In genomic region chr9:138117836-138118235, GRCh38 we compare ENCODE assay signal across 24 cellular contexts.
"Had no signal": no experiment of that assay in that cellular context is flagged by ENCODE, and none has a peak within 500 bp of the region (broad histone marks: within the 10 kb centered on the region; RNA-seq: fewer than 3 reads in every experiment).

No MANE protein-coding gene starts in this region.

- H3K27me3 ChIP-seq: ovary, testis had no signal

- H3K36me3 Mint-ChIP-seq: naive thymus-derived CD8-positive, alpha-beta T cell; stimulated activated memory B cell treated with anti-CD40 and anti-IgM and Interleukin-4, amounts not matched to agents 10 μg/mL and 1 μg/mL and 100 μg/mL, for 72 hours; type B pancreatic cell had no signal

- H3K4me1 Mint-ChIP-seq: central memory CD8-positive, alpha-beta T cell; nephron progenitor cell; stimulated activated memory B cell treated with anti-CD40 and anti-IgM and Interleukin-4, amounts not matched to agents 10 μg/mL and 1 μg/mL and 100 μg/mL, for 72 hours had no signal

- H3K36me3 ChIP-seq: esophagus squamous epithelium, ovary, sigmoid colon, tibial artery had no signal

- H3K27ac ChIP-seq: coronary artery, esophagus squamous epithelium, ovary, psoas muscle, sigmoid colon, testis, tibial artery had no signal

- H3K9me3 Mint-ChIP-seq: central memory CD8-positive, alpha-beta T cell; naive thymus-derived CD8-positive, alpha-beta T cell; stimulated activated memory B cell treated with anti-CD40 and anti-IgM and Interleukin-4, amounts not matched to agents 10 μg/mL and 1 μg/mL and 100 μg/mL, for 72 hours; type B pancreatic cell had no signal

- H3K27ac Mint-ChIP-seq: naive thymus-derived CD8-positive, alpha-beta T cell; nephron progenitor cell; stimulated activated memory B cell treated with anti-CD40 and anti-IgM and Interleukin-4, amounts not matched to agents 10 μg/mL and 1 μg/mL and 100 μg/mL, for 72 hours; type B pancreatic cell had no signal

- DNase-seq: dermis blood vessel endothelial cell; effector memory CD4-positive, alpha-beta T cell; erythroblast; esophagus squamous epithelium; foreskin melanocyte; hypothalamus; mammary epithelial cell; mesendoderm; midbrain; naive thymus-derived CD8-positive, alpha-beta T cell; nephron progenitor cell; nucleus accumbens; ovary; psoas muscle; sigmoid colon; stimulated activated CD4-positive, alpha-beta T cell treated with anti-CD3 and anti-CD28 coated beads, Interleukin-4, amount 100 ng/mL, for 4 hours; stimulated activated naive CD8-positive, alpha-beta T cell treated with anti-CD3 and anti-CD28 coated beads, Interleukin-15, Interleukin-2, amounts not matched to agents 100 U/mL and 50 U/mL, for 24 hours; substantia nigra; testis had no signal

- H3K4me1 ChIP-seq: esophagus squamous epithelium, psoas muscle, sigmoid colon, tibial artery had no signal

- H3K9me3 ChIP-seq: esophagus squamous epithelium, ovary, psoas muscle, sigmoid colon, testis, tibial artery had no signal

- ATAC-seq: naive thymus-derived CD8-positive, alpha-beta T cell; psoas muscle; stimulated activated memory B cell treated with anti-CD40 and anti-IgM and Interleukin-4, amounts not matched to agents 10 μg/mL and 1 μg/mL and 100 μg/mL, for 72 hours; stimulated activated naive CD8-positive, alpha-beta T cell treated with anti-CD3 and anti-CD28 coated beads, Interleukin-15, Interleukin-2, amounts not matched to agents 100 U/mL and 50 U/mL, for 24 hours had no signal

- H3K4me3 Mint-ChIP-seq: central memory CD8-positive, alpha-beta T cell; naive thymus-derived CD8-positive, alpha-beta T cell; nephron progenitor cell; stimulated activated memory B cell treated with anti-CD40 and anti-IgM and Interleukin-4, amounts not matched to agents 10 μg/mL and 1 μg/mL and 100 μg/mL, for 72 hours; type B pancreatic cell had no signal

- H3K4me3 ChIP-seq: coronary artery, esophagus squamous epithelium, ovary, psoas muscle, sigmoid colon, testis, tibial artery had no signal
